18 cellular contexts compared by ENCODE assay signal in the genomic region with DNA sequence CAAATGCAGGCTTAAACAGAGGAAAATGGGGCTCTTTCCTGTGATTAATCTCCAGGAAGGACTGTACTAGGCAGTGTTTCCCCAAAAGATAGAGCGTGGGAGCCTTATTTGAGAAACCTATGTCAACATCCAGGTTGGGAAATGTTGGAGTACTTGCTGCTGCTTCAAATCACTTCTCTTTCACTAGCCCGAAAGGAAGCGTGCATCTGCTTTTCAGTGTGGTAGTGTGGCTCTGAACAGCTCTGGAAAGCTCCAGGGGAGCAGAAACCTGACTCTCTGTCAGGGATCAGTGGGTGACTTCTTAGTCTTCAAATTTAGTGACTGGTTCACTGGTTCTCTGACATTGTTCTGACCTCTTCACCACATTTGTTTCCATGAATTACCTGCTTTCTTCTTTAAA. TPM values are rescaled to one million over a fixed set of nuclear protein-coding genes. Genes with fewer than 3 reads are reported as not detected.
DNase-seq lines count a peak whose midpoint lies in the region; ATAC-seq and TF ChIP-seq lines count a peak whose summit lies in the region.
"Had no signal": no experiment of that assay in that cellular context is flagged by ENCODE, and none has a peak within 500 bp of the region (broad histone marks: within the 10 kb centered on the region; RNA-seq: fewer than 3 reads in every experiment).

No MANE protein-coding gene starts in this region.

- H3K9me3 ChIP-seq in heart right ventricle = no peaks in the 10 kb centered on the region
- no peaks in the 10 kb centered on the region for H3K9me3 ChIP-seq in psoas muscle
- H3K9me3 ChIP-seq: MG63, prostate gland had no signal

- H3K4me1 ChIP-seq in heart right ventricle = peaks cover 2 to 52% (median 27%) of the 10 kb centered on the region in 9 donors
- H3K4me1 ChIP-seq in psoas muscle = peaks cover 6% of the 10 kb centered on the region
- H3K4me1 ChIP-seq: prostate gland had no signal

- 50 to 69% methylated on average over 3 of the region's 3 CpGs for WGBS in heart right ventricle, 2 donors
- 46 to 84% (median 56%) methylated on average over 3 of the region's 3 CpGs for WGBS in psoas muscle, 3 donors

- in situ Hi-C loops in Caki2 (cut with HindIII; ENCODE audit: low pct_unique_long_range_greater_than_20kb, low sequenced_read_pairs) = no loop called here

- peak; percentile 40 for DNase-seq in Caki2 (ENCODE audit: low read depth)
- no peak for DNase-seq in heart right ventricle
- DNase-seq in psoas muscle = no peak
- no peak for DNase-seq in stimulated activated naive CD4-positive, alpha-beta T cell treated with Interleukin-2 at 50 U/mL for 16 hours (lab: John Stamatoyannopoulos, UW)
- no peak for DNase-seq in hippocampal formation (lab: John Stamatoyannopoulos, UW)
- DNase-seq in LoVo (ENCODE audit: low spot score) = no peak
- DNase-seq: activated CD4-positive, CD25-positive, alpha-beta regulatory T cell treated with anti-CD3 and anti-CD28 coated beads, Interleukin-2, amount 50 U/mL, for 72 hours; activated T-cell treated with anti-CD3 and anti-CD28 coated beads, Interleukin-2, amount 50 U/mL, for 4 hours; C1 segment of cervical spinal cord; GDM1; H7; MG63; OCI-M1; stimulated activated CD4-positive, alpha-beta T cell treated with anti-CD3 and anti-CD28 coated beads, Interleukin-4, amount 100 ng/mL, for 1 hour had no signal

- H3K36me3 ChIP-seq in heart right ventricle (no peaks in the 10 kb centered on the region), psoas muscle (ENCODE audit: insufficient read depth in 1 of 2, low read depth in 1 of 2) (no peaks in the 10 kb centered on the region)
- H3K36me3 ChIP-seq: MG63, prostate gland had no signal

- peak in 2 of 8 donors; percentile 33 to 38 for ATAC-seq in heart right ventricle
- peak in 3 of 4 donors; percentile 40 to 61 (median 52) for ATAC-seq in psoas muscle
- ATAC-seq in GM21528 (IDR thresholded peaks at IDR 0.05; ENCODE audit: low FRiP score, unreplicated experiment) = no peak
- ATAC-seq: activated T-cell treated with anti-CD3 and anti-CD28 coated beads, Interleukin-2, amount 50 U/mL, for 4 hours; stimulated activated effector memory CD8-positive, alpha-beta T cell treated with anti-CD3 and anti-CD28 coated beads, Interleukin-12 subunit alpha, Interleukin-12 subunit beta, amount 100 ng/mL, for 72 hours had no signal

- peak overlapping the region; percentile 93; the same call in 1 of the 2 replicates for H3K27ac ChIP-seq in VCaP
- H3K27ac ChIP-seq in heart right ventricle = peak overlapping the region; percentile 54 to 83 (median 78)
- no peak overlapping the region for H3K27ac ChIP-seq in psoas muscle
- H3K27ac ChIP-seq: prostate gland had no signal

- H3K4me3 ChIP-seq in heart right ventricle = no peak overlapping the region
- H3K4me3 ChIP-seq in psoas muscle = no peak overlapping the region
- H3K4me3 ChIP-seq: MG63, prostate gland had no signal

- no peak for TF ChIP-seq CTCF in VCaP (conservative IDR thresholded peaks at IDR 0.05)
- TF ChIP-seq CTCF in heart right ventricle (IDR thresholded peaks at IDR 0.05) = no peak
- TF ChIP-seq CTCF in psoas muscle (IDR thresholded peaks at IDR 0.05) = no peak

- H3K27me3 ChIP-seq in heart right ventricle (peaks cover 0 to 46% (median 0%) of the 10 kb centered on the region in 7 donors), psoas muscle (ENCODE audit: insufficient read depth in 3 of 3, low read length in 2 of 3) (peaks cover 0 to 16% (median 0%) of the 10 kb centered on the region in 3 donors)
- H3K27me3 ChIP-seq: MG63 had no signal

- intact Hi-C loops in heart right ventricle (cut with DNase I) (loop anchor here in 2 of 10 donors (2.0 kb wide), 1 partner anchor 27 kb away; no protein-coding TSS in a partner anchor), psoas muscle (cut with DNase I) (no loop called here)

RNA-seq across cellular contexts. Expression of gene DLG3, which starts 36.8 kb away (rescaled TPM):
- 25.6 and 56.5 TPM in 2 replicates for total RNA-seq in Caki2 (2014; rRNA removed; shearing (Covaris generic); ENCODE audit: low replicate concordance)
- total RNA-seq in heart right ventricle (10 to 100 TPM in 7 of 10 donors, 1 to 10 TPM in 3; 6.0 to 13.1 (median 10.9) TPM), psoas muscle (1 to 10 TPM; 1.2 to 1.6 (median 1.4) TPM)
- polyA plus RNA-seq in heart right ventricle (1 to 10 TPM; 5.7 to 9.6 TPM), psoas muscle (1 to 10 TPM in 1 of 3 donors, under 1 TPM in 2; 0.27 to 1.4 (median 0.52) TPM)

RNA-seq across cellular contexts. Expression of gene GDPD2, which starts 58.3 kb away (rescaled TPM):
- total RNA-seq in Caki2 (2014; rRNA removed; shearing (Covaris generic); ENCODE audit: low replicate concordance) = not detected in 2 replicates
- total RNA-seq in heart right ventricle (not detected), psoas muscle (not detected)
- polyA plus RNA-seq in heart right ventricle (not detected), psoas muscle (under 1 TPM in 1 of 3 donors, not detected in 2; 0.01 TPM)
- total RNA-seq: activated T-cell treated with anti-CD3 and anti-CD28 coated beads, Interleukin-2, amount 50 U/mL, for 4 hours; prostate gland had no signal
